1 cellular context compared by ENCODE assay signal in the genomic region with DNA sequence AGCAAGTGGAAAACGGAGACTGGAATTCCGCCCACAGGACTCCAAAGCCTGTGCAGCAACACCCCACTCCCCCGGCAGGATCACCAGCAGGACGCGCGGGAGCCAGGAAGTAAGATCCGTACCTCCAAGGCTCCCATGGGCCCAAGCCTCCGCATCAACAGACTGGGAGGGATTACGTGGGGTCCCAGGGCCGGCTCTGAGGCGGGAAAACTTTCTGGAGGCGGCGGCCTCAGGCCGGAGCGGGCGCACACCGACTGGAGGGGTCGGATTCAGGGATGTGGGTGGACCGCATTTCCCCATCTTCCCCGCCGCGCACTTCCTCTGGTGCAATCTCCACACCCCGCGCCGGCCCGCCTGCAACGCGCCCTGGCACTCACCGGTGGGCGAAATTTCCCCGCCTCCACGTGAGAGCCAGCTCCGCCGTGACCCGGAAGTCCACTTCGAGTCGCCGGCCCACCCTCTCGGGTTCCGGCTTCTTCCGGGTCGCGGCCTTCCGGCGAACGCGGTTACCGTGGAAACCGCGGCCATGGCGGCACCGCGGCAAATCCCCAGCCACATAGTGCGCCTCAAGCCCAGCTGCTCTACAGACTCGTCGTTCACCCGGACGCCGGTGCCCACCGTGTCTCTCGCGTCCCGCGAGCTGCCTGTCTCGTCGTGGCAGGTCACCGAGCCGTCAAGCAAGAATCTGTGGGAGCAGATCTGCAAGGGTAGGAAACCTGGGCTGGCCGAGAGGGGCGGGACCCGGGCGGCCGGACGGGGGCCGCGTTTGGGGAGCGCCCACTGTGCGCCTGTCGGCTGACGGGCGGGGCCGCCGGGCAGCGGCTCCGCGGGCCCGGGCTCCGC.
TF ChIP-seq lines count a peak whose summit lies in the region.

A gene with protein sequence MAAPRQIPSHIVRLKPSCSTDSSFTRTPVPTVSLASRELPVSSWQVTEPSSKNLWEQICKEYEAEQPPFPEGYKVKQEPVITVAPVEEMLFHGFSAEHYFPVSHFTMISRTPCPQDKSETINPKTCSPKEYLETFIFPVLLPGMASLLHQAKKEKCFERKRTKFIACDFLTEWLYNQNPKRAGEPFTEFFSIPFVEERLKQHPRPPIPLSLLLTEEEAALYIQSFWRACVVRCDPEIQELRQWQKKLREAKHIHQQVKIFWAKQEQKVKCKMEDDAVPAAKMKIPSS (plus strand): TSS at position 491 of the 843 bp plus-strand sequence. CDS start 36 bp downstream, at position 527.
A gene with protein sequence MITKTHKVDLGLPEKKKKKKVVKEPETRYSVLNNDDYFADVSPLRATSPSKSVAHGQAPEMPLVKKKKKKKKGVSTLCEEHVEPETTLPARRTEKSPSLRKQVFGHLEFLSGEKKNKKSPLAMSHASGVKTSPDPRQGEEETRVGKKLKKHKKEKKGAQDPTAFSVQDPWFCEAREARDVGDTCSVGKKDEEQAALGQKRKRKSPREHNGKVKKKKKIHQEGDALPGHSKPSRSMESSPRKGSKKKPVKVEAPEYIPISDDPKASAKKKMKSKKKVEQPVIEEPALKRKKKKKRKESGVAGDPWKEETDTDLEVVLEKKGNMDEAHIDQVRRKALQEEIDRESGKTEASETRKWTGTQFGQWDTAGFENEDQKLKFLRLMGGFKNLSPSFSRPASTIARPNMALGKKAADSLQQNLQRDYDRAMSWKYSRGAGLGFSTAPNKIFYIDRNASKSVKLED (minus strand): TSS at position 447 of the 843 bp plus-strand sequence. CDS start 3,192 bp downstream, outside the sequence.

TF ChIP-seq in GM12878, 131 proteins besides CTCF, POLR2A, EP300 and RAD21 (continued from another document and continues in another):
- TF ChIP-seq ZBTB40 (IDR thresholded peaks at IDR 0.05; ENCODE audit: borderline replicate concordance), result peak; percentile 96
- TF ChIP-seq NBN (IDR thresholded peaks at IDR 0.05), result no peak
- no peak for TF ChIP-seq ZNF384 (IDR thresholded peaks at IDR 0.05; ENCODE audit: borderline replicate concordance, low read depth, low read length)
- TF ChIP-seq WRNIP1 (IDR thresholded peaks at IDR 0.05; ENCODE audit: borderline replicate concordance, low read depth, low read length), result no peak
- no peak for TF ChIP-seq NRF1 (conservative IDR thresholded peaks at IDR 0.05; ENCODE audit: low read depth, low read length)
- TF ChIP-seq, protein P1, sequence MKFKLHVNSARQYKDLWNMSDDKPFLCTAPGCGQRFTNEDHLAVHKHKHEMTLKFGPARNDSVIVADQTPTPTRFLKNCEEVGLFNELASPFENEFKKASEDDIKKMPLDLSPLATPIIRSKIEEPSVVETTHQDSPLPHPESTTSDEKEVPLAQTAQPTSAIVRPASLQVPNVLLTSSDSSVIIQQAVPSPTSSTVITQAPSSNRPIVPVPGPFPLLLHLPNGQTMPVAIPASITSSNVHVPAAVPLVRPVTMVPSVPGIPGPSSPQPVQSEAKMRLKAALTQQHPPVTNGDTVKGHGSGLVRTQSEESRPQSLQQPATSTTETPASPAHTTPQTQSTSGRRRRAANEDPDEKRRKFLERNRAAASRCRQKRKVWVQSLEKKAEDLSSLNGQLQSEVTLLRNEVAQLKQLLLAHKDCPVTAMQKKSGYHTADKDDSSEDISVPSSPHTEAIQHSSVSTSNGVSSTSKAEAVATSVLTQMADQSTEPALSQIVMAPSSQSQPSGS (IDR thresholded peaks at IDR 0.05; ENCODE audit: low read length), result no peak
- TF ChIP-seq, protein P2, sequence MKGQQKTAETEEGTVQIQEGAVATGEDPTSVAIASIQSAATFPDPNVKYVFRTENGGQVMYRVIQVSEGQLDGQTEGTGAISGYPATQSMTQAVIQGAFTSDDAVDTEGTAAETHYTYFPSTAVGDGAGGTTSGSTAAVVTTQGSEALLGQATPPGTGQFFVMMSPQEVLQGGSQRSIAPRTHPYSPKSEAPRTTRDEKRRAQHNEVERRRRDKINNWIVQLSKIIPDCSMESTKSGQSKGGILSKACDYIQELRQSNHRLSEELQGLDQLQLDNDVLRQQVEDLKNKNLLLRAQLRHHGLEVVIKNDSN (IDR thresholded peaks at IDR 0.05; ENCODE audit: borderline replicate concordance, extremely low read length, insufficient read depth, low read depth, low read length), result peak; percentile 27
- no peak for TF ChIP-seq ETV6 (conservative IDR thresholded peaks at IDR 0.05 in 1 of 2, IDR thresholded peaks at IDR 0.05 in 1 of 2; ENCODE audit: borderline replicate concordance in 1 of 2, low read depth in 1 of 2)
- no peak for TF ChIP-seq PAX8 (IDR thresholded peaks at IDR 0.05)
- TF ChIP-seq, protein P3, sequence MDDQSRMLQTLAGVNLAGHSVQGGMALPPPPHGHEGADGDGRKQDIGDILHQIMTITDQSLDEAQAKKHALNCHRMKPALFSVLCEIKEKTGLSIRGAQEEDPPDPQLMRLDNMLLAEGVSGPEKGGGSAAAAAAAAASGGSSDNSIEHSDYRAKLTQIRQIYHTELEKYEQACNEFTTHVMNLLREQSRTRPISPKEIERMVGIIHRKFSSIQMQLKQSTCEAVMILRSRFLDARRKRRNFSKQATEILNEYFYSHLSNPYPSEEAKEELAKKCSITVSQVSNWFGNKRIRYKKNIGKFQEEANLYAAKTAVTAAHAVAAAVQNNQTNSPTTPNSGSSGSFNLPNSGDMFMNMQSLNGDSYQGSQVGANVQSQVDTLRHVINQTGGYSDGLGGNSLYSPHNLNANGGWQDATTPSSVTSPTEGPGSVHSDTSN (IDR thresholded peaks at IDR 0.05; ENCODE audit: insufficient replicate concordance, low read depth, low read length), result no peak
- no peak for TF ChIP-seq NFYA (IDR thresholded peaks at IDR 0.05; ENCODE audit: borderline replicate concordance, low read depth, low read length)
- no peak for TF ChIP-seq ATF7 (IDR thresholded peaks at IDR 0.05; ENCODE audit: low read depth)
- no peak for TF ChIP-seq JUND (IDR thresholded peaks at IDR 0.05; ENCODE audit: low read depth, low read length)
- 0 out of 2 replicates have a peak, but pooled peaks have one; percentile 37 for TF ChIP-seq FOXK2 (IDR thresholded peaks at IDR 0.05)
- no peak for TF ChIP-seq ESRRA (IDR thresholded peaks at IDR 0.05; ENCODE audit: low read length)
- TF ChIP-seq TAF1 (IDR thresholded peaks at IDR 0.05; ENCODE audit: borderline replicate concordance, low read depth, low read length), result peak; percentile 28; the same call in 1 of the 2 replicates
- TF ChIP-seq HDGF (IDR thresholded peaks at IDR 0.05), result no peak
- TF ChIP-seq ZNF207 (IDR thresholded peaks at IDR 0.05; ENCODE audit: borderline replicate concordance), result peak; percentile 55; the same call in 1 of the 2 replicates
- peak; percentile 77; the same call in 1 of the 2 replicates for TF ChIP-seq RB1 (IDR thresholded peaks at IDR 0.05; ENCODE audit: borderline replicate concordance)
- peak; percentile 79 for TF ChIP-seq E2F8 (IDR thresholded peaks at IDR 0.05; ENCODE audit: low read depth, partially characterized antibody)
- TF ChIP-seq ZNF217 (IDR thresholded peaks at IDR 0.05), result no peak
- TF ChIP-seq ZNF592 (IDR thresholded peaks at IDR 0.05), result no peak
- TF ChIP-seq TCF7 (IDR thresholded peaks at IDR 0.05; ENCODE audit: borderline replicate concordance), result no peak
- no peak; the same call in 1 of the 2 replicates for TF ChIP-seq NFIC (IDR thresholded peaks at IDR 0.05; ENCODE audit: low read depth, low read length)
- TF ChIP-seq SMC3 (IDR thresholded peaks at IDR 0.05; ENCODE audit: borderline replicate concordance, low read length), result no peak
- TF ChIP-seq, protein P4, sequence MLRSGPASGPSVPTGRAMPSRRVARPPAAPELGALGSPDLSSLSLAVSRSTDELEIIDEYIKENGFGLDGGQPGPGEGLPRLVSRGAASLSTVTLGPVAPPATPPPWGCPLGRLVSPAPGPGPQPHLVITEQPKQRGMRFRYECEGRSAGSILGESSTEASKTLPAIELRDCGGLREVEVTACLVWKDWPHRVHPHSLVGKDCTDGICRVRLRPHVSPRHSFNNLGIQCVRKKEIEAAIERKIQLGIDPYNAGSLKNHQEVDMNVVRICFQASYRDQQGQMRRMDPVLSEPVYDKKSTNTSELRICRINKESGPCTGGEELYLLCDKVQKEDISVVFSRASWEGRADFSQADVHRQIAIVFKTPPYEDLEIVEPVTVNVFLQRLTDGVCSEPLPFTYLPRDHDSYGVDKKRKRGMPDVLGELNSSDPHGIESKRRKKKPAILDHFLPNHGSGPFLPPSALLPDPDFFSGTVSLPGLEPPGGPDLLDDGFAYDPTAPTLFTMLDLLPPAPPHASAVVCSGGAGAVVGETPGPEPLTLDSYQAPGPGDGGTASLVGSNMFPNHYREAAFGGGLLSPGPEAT (IDR thresholded peaks at IDR 0.05; ENCODE audit: low read depth), result peak; percentile 52; the same call in 1 of the 2 replicates
- no peak for TF ChIP-seq EZH2 (IDR thresholded peaks at IDR 0.05; ENCODE audit: borderline replicate concordance, control insufficient read depth, low read depth, low read length)
- no peak for TF ChIP-seq FOS (IDR thresholded peaks at IDR 0.05; ENCODE audit: borderline replicate concordance, extremely low read depth, insufficient read length)
- TF ChIP-seq KAT2A (conservative IDR thresholded peaks at IDR 0.05; ENCODE audit: control insufficient read depth, low read depth, low read length), result no peak
- peak; percentile 95 for TF ChIP-seq YY1 (IDR thresholded peaks at IDR 0.05; ENCODE audit: low read depth, low read length)
